ENCODE assay signal across 34 cellular contexts in genomic region chr16:88848557-88848956, GRCh38. TPM values are rescaled to one million over a fixed set of nuclear protein-coding genes. Genes with fewer than 3 reads are reported as not detected.
"Had no signal": no experiment of that assay in that cellular context is flagged by ENCODE, and none has a peak within 500 bp of the region (broad histone marks: within the 10 kb centered on the region; RNA-seq: fewer than 3 reads in every experiment).

No MANE protein-coding gene starts in this region.

- FAIRE-seq: endometrium had no signal

- H3K27ac ChIP-seq: colonic mucosa, epithelial cell of prostate, esophagus squamous epithelium, gastrocnemius medialis, hepatocyte, left lung, lower lobe of right lung had no signal

- H3K4me1 ChIP-seq: colonic mucosa, gastrocnemius medialis had no signal

- H3K4me3 ChIP-seq: colonic mucosa, esophagus squamous epithelium, gastrocnemius medialis, hepatocyte, left lung, lower lobe of right lung had no signal

- H3K9me3 ChIP-seq: colonic mucosa, esophagus squamous epithelium, gastrocnemius medialis, left lung, lower lobe of right lung had no signal

- H3K27me3 Mint-ChIP-seq: dendritic cell treated with granulocyte-macrophage colony-stimulating factor and Interleukin-4, amounts not matched to agents 40 ng/mL and 50 ng/mL, for 4 days; effector memory CD8-positive, alpha-beta T cell had no signal

- H3K4me3 Mint-ChIP-seq: dendritic cell treated with granulocyte-macrophage colony-stimulating factor and Interleukin-4, amounts not matched to agents 40 ng/mL and 50 ng/mL, for 4 days; effector memory CD8-positive, alpha-beta T cell; endodermal cell; immature natural killer cell had no signal

- H3K36me3 Mint-ChIP-seq: immature natural killer cell had no signal

- H3K27me3 ChIP-seq: colonic mucosa, esophagus squamous epithelium, gastrocnemius medialis, hepatocyte, left lung had no signal

- ATAC-seq: effector memory CD8-positive, alpha-beta T cell; esophagus mucosa; gastrocnemius medialis; left cardiac atrium; left lung; left ventricle myocardium superior; lower lobe of right lung had no signal

- H3K36me3 ChIP-seq: colonic mucosa had no signal

- H3K4me1 Mint-ChIP-seq: endodermal cell had no signal

- H3K27ac Mint-ChIP-seq: dendritic cell treated with granulocyte-macrophage colony-stimulating factor and Interleukin-4, amounts not matched to agents 40 ng/mL and 50 ng/mL, for 4 days; effector memory CD8-positive, alpha-beta T cell; endodermal cell; immature natural killer cell had no signal

- H3K9me3 Mint-ChIP-seq: dendritic cell treated with granulocyte-macrophage colony-stimulating factor and Interleukin-4, amounts not matched to agents 40 ng/mL and 50 ng/mL, for 4 days; effector memory CD8-positive, alpha-beta T cell; immature natural killer cell had no signal

- H2AFZ ChIP-seq: hepatocyte had no signal

- DNase-seq: colonic mucosa; cortex of kidney; effector CD8-positive, alpha-beta T cell; effector memory CD8-positive, alpha-beta T cell; endodermal cell; erythroblast; esophagus squamous epithelium; foreskin fibroblast; foreskin melanocyte; gastrocnemius medialis; glutamatergic neuron; head of caudate nucleus; hypothalamus; immature natural killer cell; islet precursor cell; left cardiac atrium; left lung; left ventricle myocardium superior; lower lobe of right lung; mesendoderm; midbrain had no signal

- H3K4me2 ChIP-seq: hepatocyte had no signal

RNA-seq across cellular contexts. Expression of gene PABPN1L, which starts 17.9 kb away (rescaled TPM):
- total RNA-seq: chondrocyte, colonic mucosa, dermis microvascular lymphatic vessel endothelial cell, endodermal cell, esophagus mucosa, esophagus squamous epithelium, gastrocnemius medialis, glomerular endothelial cell, hepatocyte, kidney epithelial cell, left cardiac atrium, left lung, left ventricle myocardium superior, lower leg skin, lower lobe of right lung, lung microvascular endothelial cell, mononuclear cell, mucosa of gallbladder had no signal
- polyA plus RNA-seq: hepatocyte, immature natural killer cell had no signal
